In genomic region chr17:78562734-78563133, GRCh38 we compare ENCODE assay signal across 15 cellular contexts. TPM values are rescaled to one million over a fixed set of nuclear protein-coding genes. Genes with fewer than 3 reads are reported as not detected.
"Had no signal": no experiment of that assay in that cellular context is flagged by ENCODE, and none has a peak within 500 bp of the region (broad histone marks: within the 10 kb centered on the region; RNA-seq: fewer than 3 reads in every experiment).

No MANE protein-coding gene starts in this region.

- H3K9me3 ChIP-seq: colonic mucosa, spleen, stomach had no signal

- H3K4me3 ChIP-seq: colonic mucosa, spleen, stomach had no signal

- H3K4me1 ChIP-seq: colonic mucosa had no signal

- H3K27ac ChIP-seq: colonic mucosa, foreskin keratinocyte, spleen had no signal

- H3K36me3 ChIP-seq: colonic mucosa, spleen, stomach had no signal

- H3K27me3 ChIP-seq: colonic mucosa had no signal

- ATAC-seq: foreskin keratinocyte; naive thymus-derived CD4-positive, alpha-beta T cell; stimulated activated naive B cell treated with anti-CD40 and anti-IgM and Interleukin-4, amounts not matched to agents 10 μg/mL and 1 μg/mL and 100 μg/mL, for 72 hours had no signal

- DNase-seq: caudate nucleus; colonic mucosa; foreskin keratinocyte; islet precursor cell; naive thymus-derived CD4-positive, alpha-beta T cell; nephron progenitor cell; spleen; stimulated activated CD4-positive, alpha-beta T cell treated with anti-CD3 and anti-CD28 coated beads, Interleukin-15, amount 100 ng/mL, for 24 hours; stimulated activated CD4-positive, alpha-beta T cell treated with anti-CD3 and anti-CD28 coated beads, Interleukin-1b, Interleukin-23, amount 100 ng/mL, for 48 hours; stimulated activated CD4-positive, alpha-beta T cell treated with anti-CD3 and anti-CD28 coated beads, Interleukin-4, amount 100 ng/mL, for 24 hours; stimulated activated naive B cell treated with anti-CD40 and anti-IgM and Interleukin-4, amounts not matched to agents 10 μg/mL and 1 μg/mL and 100 μg/mL, for 72 hours; trophoblast cell had no signal

RNA-seq across cellular contexts. Expression of gene DNAH17, which starts 14.5 kb away (rescaled TPM):
- total RNA-seq: epithelial cell of proximal tubule, glomerular endothelial cell had no signal
